24 cellular contexts compared by ENCODE assay signal in the genomic region with DNA sequence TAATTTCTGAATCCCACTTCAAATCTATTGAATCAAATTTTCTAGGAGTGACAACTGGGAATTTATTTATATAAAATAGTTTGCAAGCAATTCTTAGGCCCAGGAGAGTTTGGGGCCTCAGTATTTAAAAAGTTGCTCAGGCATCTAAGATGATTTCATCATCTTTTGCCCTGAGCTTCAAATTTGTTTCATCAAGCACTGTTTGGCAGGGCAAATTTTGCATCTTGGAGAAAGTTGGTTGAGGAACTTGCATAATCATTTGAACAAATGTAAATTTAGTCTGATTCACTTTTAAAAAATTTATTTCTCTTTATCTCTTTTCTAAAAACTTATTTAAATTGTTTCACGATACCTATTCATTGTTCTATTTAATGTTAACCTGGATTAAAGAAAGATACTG.
"Had no signal": no experiment of that assay in that cellular context is flagged by ENCODE, and none has a peak within 500 bp of the region (broad histone marks: within the 10 kb centered on the region; RNA-seq: fewer than 3 reads in every experiment).

No MANE protein-coding gene starts in this region.

- H3K27me3 ChIP-seq: ascending aorta, body of pancreas, MG63, Peyer's patch had no signal

- H3K27ac ChIP-seq: ascending aorta, body of pancreas, Peyer's patch, RWPE1 had no signal

- DNase-seq: activated B cell treated with CpG ODN at 0.5 μM for 24 hours; activated CD4-positive, alpha-beta T cell treated with anti-CD3 and anti-CD28 coated beads for 1 hour; activated CD4-positive, alpha-beta T cell treated with anti-CD3 and anti-CD28 coated beads, Interleukin-2, amount 10 ng/mL, durations not matched to agents 24 days and 14 days; activated CD4-positive, alpha-beta T cell treated with anti-CD3 and anti-CD28 coated beads, Interleukin-2, amount 50 U/mL, for 48 hours; activated CD8-positive, alpha-beta memory T cell treated with anti-CD3 and anti-CD28 coated beads, Interleukin-2, amount 10 ng/mL, durations not matched to agents 7 days and 5 days; activated effector memory CD4-positive, alpha-beta T cell treated with Interleukin-2 at 50 U/mL for 16 hours; activated naive CD4-positive, alpha-beta T cell; activated T-cell treated with anti-CD3 and anti-CD28 coated beads, Interleukin-2, amount 50 U/mL, for 24 hours; amniotic stem cell; body of pancreas; central memory CD4-positive, alpha-beta T cell; KG1; MG63; MV-4-11; NCI-H1105; NCI-H1436; NCI-H2029 treated with DMSO at 0.1 percent for 48 hours; NCI-H510A treated with DMSO at 0.1 percent for 48 hours; Peyer's patch; Right ventricle myocardium superior; T-helper 17 cell; T-helper 9 cell had no signal

- H3K4me3 ChIP-seq: ascending aorta, body of pancreas, MG63, Peyer's patch had no signal

- H3K4me1 ChIP-seq: ascending aorta, body of pancreas, Peyer's patch had no signal

- H3K9me3 ChIP-seq: ascending aorta, body of pancreas, MG63, Peyer's patch had no signal

- ATAC-seq: activated CD8-positive, alpha-beta memory T cell treated with anti-CD3 and anti-CD28 coated beads, Interleukin-2, amount 10 ng/mL, durations not matched to agents 7 days and 5 days; body of pancreas; T-helper 17 cell had no signal

- H3K36me3 ChIP-seq: ascending aorta, MG63, Peyer's patch had no signal
